1 cellular context compared by ENCODE assay signal in the genomic region with DNA sequence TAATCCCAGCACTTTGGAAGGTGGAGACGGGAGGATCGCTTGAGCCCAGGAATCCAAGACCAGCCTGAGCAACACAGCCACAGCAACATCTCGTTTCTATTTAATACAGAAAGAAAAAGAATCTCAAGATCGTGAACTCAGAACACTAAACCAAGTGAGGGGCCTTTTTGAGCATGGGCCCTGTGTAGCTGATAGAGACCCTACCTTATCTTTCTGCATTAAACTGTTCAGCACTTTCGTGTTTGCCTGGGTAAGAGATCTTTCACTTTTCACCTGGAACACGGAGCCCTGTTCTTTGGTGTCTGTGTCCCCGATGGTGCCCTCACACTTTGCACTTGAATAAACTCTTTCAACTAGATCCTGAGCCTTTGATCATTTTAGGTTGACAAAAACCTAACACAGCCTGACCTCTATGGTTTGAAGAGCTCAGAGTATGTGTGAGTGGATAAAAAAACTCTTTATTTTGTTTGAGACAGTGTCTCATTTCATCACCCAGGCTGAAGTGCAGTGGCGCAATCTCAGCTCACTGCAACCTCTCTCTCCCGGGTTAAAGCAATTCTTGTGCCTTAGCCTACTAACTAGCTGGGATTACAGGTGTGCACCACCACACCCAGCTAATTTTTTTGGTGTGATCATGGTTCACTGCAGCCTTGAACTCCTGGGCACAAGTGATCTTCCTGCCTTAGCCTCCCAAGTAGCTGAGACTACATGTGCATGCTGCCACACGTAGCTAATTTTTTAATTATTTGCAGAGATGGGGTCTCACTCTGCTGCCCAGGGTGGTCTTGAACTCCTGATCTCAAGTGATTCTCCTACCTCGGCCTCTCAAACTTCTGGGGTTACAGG.
TF ChIP-seq lines count a peak whose summit lies in the region.

No MANE protein-coding gene starts in this region.

TF ChIP-seq in HepG2, 621 proteins besides CTCF, POLR2A, EP300 and RAD21 (continued from another document and continues in another):
- TF ChIP-seq, protein P1, sequence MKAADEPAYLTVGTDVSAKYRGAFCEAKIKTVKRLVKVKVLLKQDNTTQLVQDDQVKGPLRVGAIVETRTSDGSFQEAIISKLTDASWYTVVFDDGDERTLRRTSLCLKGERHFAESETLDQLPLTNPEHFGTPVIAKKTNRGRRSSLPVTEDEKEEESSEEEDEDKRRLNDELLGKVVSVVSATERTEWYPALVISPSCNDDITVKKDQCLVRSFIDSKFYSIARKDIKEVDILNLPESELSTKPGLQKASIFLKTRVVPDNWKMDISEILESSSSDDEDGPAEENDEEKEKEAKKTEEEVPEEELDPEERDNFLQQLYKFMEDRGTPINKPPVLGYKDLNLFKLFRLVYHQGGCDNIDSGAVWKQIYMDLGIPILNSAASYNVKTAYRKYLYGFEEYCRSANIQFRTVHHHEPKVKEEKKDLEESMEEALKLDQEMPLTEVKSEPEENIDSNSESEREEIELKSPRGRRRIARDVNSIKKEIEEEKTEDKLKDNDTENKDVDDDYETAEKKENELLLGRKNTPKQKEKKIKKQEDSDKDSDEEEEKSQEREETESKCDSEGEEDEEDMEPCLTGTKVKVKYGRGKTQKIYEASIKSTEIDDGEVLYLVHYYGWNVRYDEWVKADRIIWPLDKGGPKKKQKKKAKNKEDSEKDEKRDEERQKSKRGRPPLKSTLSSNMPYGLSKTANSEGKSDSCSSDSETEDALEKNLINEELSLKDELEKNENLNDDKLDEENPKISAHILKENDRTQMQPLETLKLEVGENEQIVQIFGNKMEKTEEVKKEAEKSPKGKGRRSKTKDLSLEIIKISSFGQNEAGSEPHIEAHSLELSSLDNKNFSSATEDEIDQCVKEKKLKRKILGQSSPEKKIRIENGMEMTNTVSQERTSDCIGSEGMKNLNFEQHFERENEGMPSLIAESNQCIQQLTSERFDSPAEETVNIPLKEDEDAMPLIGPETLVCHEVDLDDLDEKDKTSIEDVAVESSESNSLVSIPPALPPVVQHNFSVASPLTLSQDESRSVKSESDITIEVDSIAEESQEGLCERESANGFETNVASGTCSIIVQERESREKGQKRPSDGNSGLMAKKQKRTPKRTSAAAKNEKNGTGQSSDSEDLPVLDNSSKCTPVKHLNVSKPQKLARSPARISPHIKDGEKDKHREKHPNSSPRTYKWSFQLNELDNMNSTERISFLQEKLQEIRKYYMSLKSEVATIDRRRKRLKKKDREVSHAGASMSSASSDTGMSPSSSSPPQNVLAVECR (CRISPR knock-in tag; IDR thresholded peaks at IDR 0.05; ENCODE audit: borderline replicate concordance), result peak; percentile 62; the same call in 1 of the 2 replicates
- TF ChIP-seq FOXO1 (CRISPR knock-in tag; IDR thresholded peaks at IDR 0.05) (peak; percentile 97), MIER2 (CRISPR knock-in tag; IDR thresholded peaks at IDR 0.05) (peak; percentile 83; the same call in 1 of the 2 replicates), ADNP (CRISPR knock-in tag; IDR thresholded peaks at IDR 0.05) (peak; percentile 98), TOPORS (CRISPR knock-in tag; IDR thresholded peaks at IDR 0.05) (peak; percentile 98), ZSCAN22 (CRISPR knock-in tag; IDR thresholded peaks at IDR 0.05) (no peak), BRCA1 (CRISPR knock-in tag; IDR thresholded peaks at IDR 0.05) (no peak; the same call in 1 of the 2 replicates), BHLHE40 (IDR thresholded peaks at IDR 0.05; ENCODE audit: low read length) (peak; percentile 68), ZNF337 (CRISPR knock-in tag; IDR thresholded peaks at IDR 0.05; ENCODE audit: borderline replicate concordance, low read depth) (no peak), JUND (CRISPR knock-in tag; IDR thresholded peaks at IDR 0.05) (peak; percentile 89), KLF15 (CRISPR knock-in tag; IDR thresholded peaks at IDR 0.05; ENCODE audit: borderline replicate concordance) (0 out of 2 replicates have a peak, but pooled peaks have one; percentile 30), ZNF572 (CRISPR knock-in tag; IDR thresholded peaks at IDR 0.05) (no peak), KDM5A (IDR thresholded peaks at IDR 0.05; ENCODE audit: borderline replicate concordance, low read length) (peak; percentile 46; the same call in 1 of the 2 replicates), TSC22D2 (CRISPR knock-in tag; IDR thresholded peaks at IDR 0.05; ENCODE audit: borderline replicate concordance) (0 out of 2 replicates have a peak, but pooled peaks have one; percentile 40), ZNF225 (CRISPR knock-in tag; IDR thresholded peaks at IDR 0.05) (no peak; the same call in 1 of the 2 replicates), ZFP36L2 (CRISPR knock-in tag; IDR thresholded peaks at IDR 0.05) (0 out of 2 replicates have a peak, but pooled peaks have one; percentile 79), MED1 (CRISPR knock-in tag; IDR thresholded peaks at IDR 0.05) (peak; percentile 98)
- TF ChIP-seq, protein P2, sequence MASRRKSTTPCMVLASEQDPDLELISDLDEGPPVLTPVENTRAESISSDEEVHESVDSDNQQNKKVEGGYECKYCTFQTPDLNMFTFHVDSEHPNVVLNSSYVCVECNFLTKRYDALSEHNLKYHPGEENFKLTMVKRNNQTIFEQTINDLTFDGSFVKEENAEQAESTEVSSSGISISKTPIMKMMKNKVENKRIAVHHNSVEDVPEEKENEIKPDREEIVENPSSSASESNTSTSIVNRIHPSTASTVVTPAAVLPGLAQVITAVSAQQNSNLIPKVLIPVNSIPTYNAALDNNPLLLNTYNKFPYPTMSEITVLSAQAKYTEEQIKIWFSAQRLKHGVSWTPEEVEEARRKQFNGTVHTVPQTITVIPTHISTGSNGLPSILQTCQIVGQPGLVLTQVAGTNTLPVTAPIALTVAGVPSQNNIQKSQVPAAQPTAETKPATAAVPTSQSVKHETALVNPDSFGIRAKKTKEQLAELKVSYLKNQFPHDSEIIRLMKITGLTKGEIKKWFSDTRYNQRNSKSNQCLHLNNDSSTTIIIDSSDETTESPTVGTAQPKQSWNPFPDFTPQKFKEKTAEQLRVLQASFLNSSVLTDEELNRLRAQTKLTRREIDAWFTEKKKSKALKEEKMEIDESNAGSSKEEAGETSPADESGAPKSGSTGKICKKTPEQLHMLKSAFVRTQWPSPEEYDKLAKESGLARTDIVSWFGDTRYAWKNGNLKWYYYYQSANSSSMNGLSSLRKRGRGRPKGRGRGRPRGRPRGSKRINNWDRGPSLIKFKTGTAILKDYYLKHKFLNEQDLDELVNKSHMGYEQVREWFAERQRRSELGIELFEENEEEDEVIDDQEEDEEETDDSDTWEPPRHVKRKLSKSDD (CRISPR knock-in tag; IDR thresholded peaks at IDR 0.05; ENCODE audit: low read depth), result no peak; the same call in 1 of the 2 replicates
- TF ChIP-seq, protein P3, sequence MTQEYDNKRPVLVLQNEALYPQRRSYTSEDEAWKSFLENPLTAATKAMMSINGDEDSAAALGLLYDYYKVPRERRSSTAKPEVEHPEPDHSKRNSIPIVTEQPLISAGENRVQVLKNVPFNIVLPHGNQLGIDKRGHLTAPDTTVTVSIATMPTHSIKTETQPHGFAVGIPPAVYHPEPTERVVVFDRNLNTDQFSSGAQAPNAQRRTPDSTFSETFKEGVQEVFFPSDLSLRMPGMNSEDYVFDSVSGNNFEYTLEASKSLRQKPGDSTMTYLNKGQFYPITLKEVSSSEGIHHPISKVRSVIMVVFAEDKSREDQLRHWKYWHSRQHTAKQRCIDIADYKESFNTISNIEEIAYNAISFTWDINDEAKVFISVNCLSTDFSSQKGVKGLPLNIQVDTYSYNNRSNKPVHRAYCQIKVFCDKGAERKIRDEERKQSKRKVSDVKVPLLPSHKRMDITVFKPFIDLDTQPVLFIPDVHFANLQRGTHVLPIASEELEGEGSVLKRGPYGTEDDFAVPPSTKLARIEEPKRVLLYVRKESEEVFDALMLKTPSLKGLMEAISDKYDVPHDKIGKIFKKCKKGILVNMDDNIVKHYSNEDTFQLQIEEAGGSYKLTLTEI (CRISPR knock-in tag; conservative IDR thresholded peaks at IDR 0.05), result no peak
- TF ChIP-seq, protein P4, sequence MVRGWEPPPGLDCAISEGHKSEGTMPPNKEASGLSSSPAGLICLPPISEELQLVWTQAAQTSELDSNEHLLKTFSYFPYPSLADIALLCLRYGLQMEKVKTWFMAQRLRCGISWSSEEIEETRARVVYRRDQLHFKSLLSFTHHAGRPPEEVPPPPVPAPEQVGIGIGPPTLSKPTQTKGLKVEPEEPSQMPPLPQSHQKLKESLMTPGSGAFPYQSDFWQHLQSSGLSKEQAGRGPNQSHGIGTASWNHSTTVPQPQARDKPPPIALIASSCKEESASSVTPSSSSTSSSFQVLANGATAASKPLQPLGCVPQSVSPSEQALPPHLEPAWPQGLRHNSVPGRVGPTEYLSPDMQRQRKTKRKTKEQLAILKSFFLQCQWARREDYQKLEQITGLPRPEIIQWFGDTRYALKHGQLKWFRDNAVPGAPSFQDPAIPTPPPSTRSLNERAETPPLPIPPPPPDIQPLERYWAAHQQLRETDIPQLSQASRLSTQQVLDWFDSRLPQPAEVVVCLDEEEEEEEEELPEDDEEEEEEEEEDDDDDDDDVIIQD (CRISPR knock-in tag; IDR thresholded peaks at IDR 0.05; ENCODE audit: low read depth), result peak; percentile 93
- TF ChIP-seq, protein P5, sequence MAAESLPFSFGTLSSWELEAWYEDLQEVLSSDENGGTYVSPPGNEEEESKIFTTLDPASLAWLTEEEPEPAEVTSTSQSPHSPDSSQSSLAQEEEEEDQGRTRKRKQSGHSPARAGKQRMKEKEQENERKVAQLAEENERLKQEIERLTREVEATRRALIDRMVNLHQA (CRISPR knock-in tag; IDR thresholded peaks at IDR 0.05), result no peak
- TF ChIP-seq, protein P6, sequence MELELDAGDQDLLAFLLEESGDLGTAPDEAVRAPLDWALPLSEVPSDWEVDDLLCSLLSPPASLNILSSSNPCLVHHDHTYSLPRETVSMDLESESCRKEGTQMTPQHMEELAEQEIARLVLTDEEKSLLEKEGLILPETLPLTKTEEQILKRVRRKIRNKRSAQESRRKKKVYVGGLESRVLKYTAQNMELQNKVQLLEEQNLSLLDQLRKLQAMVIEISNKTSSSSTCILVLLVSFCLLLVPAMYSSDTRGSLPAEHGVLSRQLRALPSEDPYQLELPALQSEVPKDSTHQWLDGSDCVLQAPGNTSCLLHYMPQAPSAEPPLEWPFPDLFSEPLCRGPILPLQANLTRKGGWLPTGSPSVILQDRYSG (CRISPR knock-in tag; IDR thresholded peaks at IDR 0.05), result no peak; the same call in 1 of the 2 replicates
- TF ChIP-seq, protein P7, sequence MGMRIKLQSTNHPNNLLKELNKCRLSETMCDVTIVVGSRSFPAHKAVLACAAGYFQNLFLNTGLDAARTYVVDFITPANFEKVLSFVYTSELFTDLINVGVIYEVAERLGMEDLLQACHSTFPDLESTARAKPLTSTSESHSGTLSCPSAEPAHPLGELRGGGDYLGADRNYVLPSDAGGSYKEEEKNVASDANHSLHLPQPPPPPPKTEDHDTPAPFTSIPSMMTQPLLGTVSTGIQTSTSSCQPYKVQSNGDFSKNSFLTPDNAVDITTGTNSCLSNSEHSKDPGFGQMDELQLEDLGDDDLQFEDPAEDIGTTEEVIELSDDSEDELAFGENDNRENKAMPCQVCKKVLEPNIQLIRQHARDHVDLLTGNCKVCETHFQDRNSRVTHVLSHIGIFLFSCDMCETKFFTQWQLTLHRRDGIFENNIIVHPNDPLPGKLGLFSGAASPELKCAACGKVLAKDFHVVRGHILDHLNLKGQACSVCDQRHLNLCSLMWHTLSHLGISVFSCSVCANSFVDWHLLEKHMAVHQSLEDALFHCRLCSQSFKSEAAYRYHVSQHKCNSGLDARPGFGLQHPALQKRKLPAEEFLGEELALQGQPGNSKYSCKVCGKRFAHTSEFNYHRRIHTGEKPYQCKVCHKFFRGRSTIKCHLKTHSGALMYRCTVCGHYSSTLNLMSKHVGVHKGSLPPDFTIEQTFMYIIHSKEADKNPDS (CRISPR knock-in tag; IDR thresholded peaks at IDR 0.05), result peak; percentile 74; the same call in 1 of the 2 replicates
- TF ChIP-seq, protein P8, sequence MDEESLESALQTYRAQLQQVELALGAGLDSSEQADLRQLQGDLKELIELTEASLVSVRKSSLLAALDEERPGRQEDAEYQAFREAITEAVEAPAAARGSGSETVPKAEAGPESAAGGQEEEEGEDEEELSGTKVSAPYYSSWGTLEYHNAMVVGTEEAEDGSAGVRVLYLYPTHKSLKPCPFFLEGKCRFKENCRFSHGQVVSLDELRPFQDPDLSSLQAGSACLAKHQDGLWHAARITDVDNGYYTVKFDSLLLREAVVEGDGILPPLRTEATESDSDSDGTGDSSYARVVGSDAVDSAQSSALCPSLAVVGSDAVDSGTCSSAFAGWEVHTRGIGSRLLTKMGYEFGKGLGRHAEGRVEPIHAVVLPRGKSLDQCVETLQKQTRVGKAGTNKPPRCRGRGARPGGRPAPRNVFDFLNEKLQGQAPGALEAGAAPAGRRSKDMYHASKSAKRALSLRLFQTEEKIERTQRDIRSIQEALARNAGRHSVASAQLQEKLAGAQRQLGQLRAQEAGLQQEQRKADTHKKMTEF (CRISPR knock-in tag; IDR thresholded peaks at IDR 0.05), result peak; percentile 98
- TF ChIP-seq, protein P9, sequence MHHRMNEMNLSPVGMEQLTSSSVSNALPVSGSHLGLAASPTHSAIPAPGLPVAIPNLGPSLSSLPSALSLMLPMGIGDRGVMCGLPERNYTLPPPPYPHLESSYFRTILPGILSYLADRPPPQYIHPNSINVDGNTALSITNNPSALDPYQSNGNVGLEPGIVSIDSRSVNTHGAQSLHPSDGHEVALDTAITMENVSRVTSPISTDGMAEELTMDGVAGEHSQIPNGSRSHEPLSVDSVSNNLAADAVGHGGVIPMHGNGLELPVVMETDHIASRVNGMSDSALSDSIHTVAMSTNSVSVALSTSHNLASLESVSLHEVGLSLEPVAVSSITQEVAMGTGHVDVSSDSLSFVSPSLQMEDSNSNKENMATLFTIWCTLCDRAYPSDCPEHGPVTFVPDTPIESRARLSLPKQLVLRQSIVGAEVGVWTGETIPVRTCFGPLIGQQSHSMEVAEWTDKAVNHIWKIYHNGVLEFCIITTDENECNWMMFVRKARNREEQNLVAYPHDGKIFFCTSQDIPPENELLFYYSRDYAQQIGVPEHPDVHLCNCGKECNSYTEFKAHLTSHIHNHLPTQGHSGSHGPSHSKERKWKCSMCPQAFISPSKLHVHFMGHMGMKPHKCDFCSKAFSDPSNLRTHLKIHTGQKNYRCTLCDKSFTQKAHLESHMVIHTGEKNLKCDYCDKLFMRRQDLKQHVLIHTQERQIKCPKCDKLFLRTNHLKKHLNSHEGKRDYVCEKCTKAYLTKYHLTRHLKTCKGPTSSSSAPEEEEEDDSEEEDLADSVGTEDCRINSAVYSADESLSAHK (CRISPR knock-in tag; IDR thresholded peaks at IDR 0.05; ENCODE audit: borderline replicate concordance), result no peak
- TF ChIP-seq, protein P10, sequence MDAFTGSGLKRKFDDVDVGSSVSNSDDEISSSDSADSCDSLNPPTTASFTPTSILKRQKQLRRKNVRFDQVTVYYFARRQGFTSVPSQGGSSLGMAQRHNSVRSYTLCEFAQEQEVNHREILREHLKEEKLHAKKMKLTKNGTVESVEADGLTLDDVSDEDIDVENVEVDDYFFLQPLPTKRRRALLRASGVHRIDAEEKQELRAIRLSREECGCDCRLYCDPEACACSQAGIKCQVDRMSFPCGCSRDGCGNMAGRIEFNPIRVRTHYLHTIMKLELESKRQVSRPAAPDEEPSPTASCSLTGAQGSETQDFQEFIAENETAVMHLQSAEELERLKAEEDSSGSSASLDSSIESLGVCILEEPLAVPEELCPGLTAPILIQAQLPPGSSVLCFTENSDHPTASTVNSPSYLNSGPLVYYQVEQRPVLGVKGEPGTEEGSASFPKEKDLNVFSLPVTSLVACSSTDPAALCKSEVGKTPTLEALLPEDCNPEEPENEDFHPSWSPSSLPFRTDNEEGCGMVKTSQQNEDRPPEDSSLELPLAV (CRISPR knock-in tag; conservative IDR thresholded peaks at IDR 0.05; ENCODE audit: low read depth), result no peak
